Comparison of ENCODE assay signal across 9 cellular contexts in the genomic region with DNA sequence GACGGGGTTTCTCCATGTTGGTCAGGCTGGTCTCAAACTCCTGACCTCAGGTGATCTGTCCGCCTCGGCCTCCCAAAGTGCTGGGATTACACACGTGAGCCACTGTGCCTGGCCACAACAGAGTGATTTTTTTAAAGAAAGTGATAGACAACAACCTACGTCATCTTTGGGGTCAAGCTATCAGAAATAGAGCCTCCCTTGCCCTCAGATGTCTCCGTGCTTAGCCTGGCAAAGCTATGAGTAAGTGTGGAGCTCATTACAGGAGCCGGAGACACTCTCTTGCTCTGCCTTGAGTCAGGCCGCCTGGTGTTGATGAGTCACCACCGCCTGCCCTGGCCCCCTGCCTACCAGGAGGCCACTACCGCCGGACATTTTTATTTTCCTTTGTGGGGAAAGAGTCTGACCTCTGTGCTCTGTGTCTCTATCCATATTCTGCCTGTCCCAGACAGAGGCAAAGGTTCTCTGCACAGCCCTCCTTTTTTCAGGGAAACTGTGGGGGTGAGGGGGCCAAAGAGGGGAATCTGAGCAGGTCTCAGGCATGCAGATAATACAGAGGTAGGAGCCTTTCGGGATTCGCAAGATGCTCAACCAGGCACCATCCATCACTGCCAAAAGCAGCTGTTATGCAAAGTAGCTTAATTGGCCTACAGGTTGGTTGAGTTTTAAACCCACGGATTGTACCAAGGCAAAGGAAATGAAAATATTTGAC.
DNase-seq lines count a peak whose midpoint lies in the region; ATAC-seq and TF ChIP-seq lines count a peak whose summit lies in the region.
"Had no signal": no experiment of that assay in that cellular context is flagged by ENCODE, and none has a peak within 500 bp of the region (broad histone marks: within the 10 kb centered on the region; RNA-seq: fewer than 3 reads in every experiment).

No MANE protein-coding gene starts in this region.

- no peak for ATAC-seq in activated T-helper 17 cell treated with anti-CD3 and anti-CD28 coated beads, Interleukin-2, amount 50 U/mL, for 72 hours (replicated peaks)
- no peak for ATAC-seq in GM21526 (IDR thresholded peaks at IDR 0.05; ENCODE audit: low FRiP score, unreplicated experiment)
- ATAC-seq in HG03139 (IDR thresholded peaks at IDR 0.05; ENCODE audit: unreplicated experiment), result no peak

- TF ChIP-seq CTCF in AG10803 (conservative IDR thresholded peaks at IDR 0.05; ENCODE audit: low read length) (no peak), tibial nerve (IDR thresholded peaks at IDR 0.05) (no peak)

- DNase-seq in AG10803 (ENCODE audit: low read depth), result peak; percentile 94
- DNase-seq in M059J (ENCODE audit: low read depth), result peak; percentile 98
- DNase-seq in brain pericyte (ENCODE audit: low read depth, low spot score), result peak; percentile 76
- peak; percentile 95 for DNase-seq in kidney glomerular epithelial cell (lab: John Stamatoyannopoulos, UW)
- peak; percentile 28 to 62 for DNase-seq in tibial nerve (ENCODE audit: low spot score in 2 of 2)
- DNase-seq: activated T-cell treated with anti-CD3 and anti-CD28 coated beads, Interleukin-2, amount 50 U/mL, for 72 hours had no signal

- no peaks in the 10 kb centered on the region for H3K4me1 Mint-ChIP-seq in activated T-helper 17 cell treated with anti-CD3 and anti-CD28 coated beads, Interleukin-2, amount 50 U/mL, for 72 hours

- H3K36me3 Mint-ChIP-seq in activated T-helper 17 cell treated with anti-CD3 and anti-CD28 coated beads, Interleukin-2, amount 50 U/mL, for 72 hours (ENCODE audit: low read depth), result no peaks in the 10 kb centered on the region

- H3K27ac ChIP-seq in tibial nerve, result peak overlapping the region in 1 of 4 donors; percentile 9

- H3K9me3 Mint-ChIP-seq in activated T-helper 17 cell treated with anti-CD3 and anti-CD28 coated beads, Interleukin-2, amount 50 U/mL, for 72 hours, result no peaks in the 10 kb centered on the region
- H3K9me3 Mint-ChIP-seq: activated T-cell treated with anti-CD3 and anti-CD28 coated beads, Interleukin-2, amount 50 U/mL, for 72 hours had no signal

- no peaks in the 10 kb centered on the region for H3K9me3 ChIP-seq in tibial nerve

- TF ChIP-seq EP300 in tibial nerve (IDR thresholded peaks at IDR 0.05), result peak in 1 of 2 donors; percentile 59

- H3K4me1 ChIP-seq in tibial nerve, result no peaks in the 10 kb centered on the region

- no peak overlapping the region for H3K4me3 Mint-ChIP-seq in activated T-helper 17 cell treated with anti-CD3 and anti-CD28 coated beads, Interleukin-2, amount 50 U/mL, for 72 hours
- H3K4me3 Mint-ChIP-seq: activated T-cell treated with anti-CD3 and anti-CD28 coated beads, Interleukin-2, amount 50 U/mL, for 72 hours had no signal

- TF ChIP-seq POLR2A in tibial nerve (IDR thresholded peaks at IDR 0.05), result no peak

- no peaks in the 10 kb centered on the region for H3K27me3 ChIP-seq in tibial nerve

- 45 to 54% methylated on average over 14 of the region's 14 CpGs for WGBS in tibial nerve, 2 donors

- peaks cover 5% of the 10 kb centered on the region for H3K27me3 Mint-ChIP-seq in activated T-helper 17 cell treated with anti-CD3 and anti-CD28 coated beads, Interleukin-2, amount 50 U/mL, for 72 hours

- no peak overlapping the region for H3K27ac Mint-ChIP-seq in activated T-helper 17 cell treated with anti-CD3 and anti-CD28 coated beads, Interleukin-2, amount 50 U/mL, for 72 hours
- H3K27ac Mint-ChIP-seq: activated T-cell treated with anti-CD3 and anti-CD28 coated beads, Interleukin-2, amount 50 U/mL, for 72 hours had no signal

- no peak overlapping the region for H3K4me3 ChIP-seq in AG10803 (ENCODE audit: low read length)
- no peak overlapping the region for H3K4me3 ChIP-seq in tibial nerve

- H3K36me3 ChIP-seq in tibial nerve, result no peaks in the 10 kb centered on the region

Comparison
In these comparisons a context has a peak if more than half of its experiments do, and no peak if none do; other contexts are left out.
1. DNase-seq: peak in every context shown above with its lines; median percentile 98 in M059J; 95 in kidney glomerular epithelial cell; 94 in AG10803; 76 in brain pericyte; 45 in tibial nerve.